In genomic region chr2:40346535-40347354, GRCh38 we compare ENCODE assay signal across 10 cellular contexts.
DNase-seq lines count a peak whose midpoint lies in the region; ATAC-seq and TF ChIP-seq lines count a peak whose summit lies in the region.
"Had no signal": no experiment of that assay in that cellular context is flagged by ENCODE, and none has a peak within 500 bp of the region (broad histone marks: within the 10 kb centered on the region; RNA-seq: fewer than 3 reads in every experiment).

No MANE protein-coding gene starts in this region.

- H3K27me3 ChIP-seq in stomach smooth muscle (ENCODE audit: control insufficient read depth in 1 of 2, insufficient read depth in 2 of 2, low read length in 2 of 2), result no peaks in the 10 kb centered on the region

- H3K9me3 ChIP-seq in stomach smooth muscle (ENCODE audit: control insufficient read depth in 2 of 2, low read length in 2 of 2), result no peaks in the 10 kb centered on the region

- intact Hi-C loops in natural killer cell (cut with micrococcal nuclease), result no loop called here

- peak overlapping the region; percentile 62 for H3K27ac ChIP-seq in stomach smooth muscle (ENCODE audit: low read length)

- no peaks in the 10 kb centered on the region for H3K4me1 Mint-ChIP-seq in natural killer cell

- no peak overlapping the region for H3K9ac ChIP-seq in stomach smooth muscle (ENCODE audit: low read length in 2 of 2)

- no peaks in the 10 kb centered on the region for H3K36me3 Mint-ChIP-seq in natural killer cell

- H3K4me1 ChIP-seq in stomach smooth muscle (ENCODE audit: control insufficient read depth, insufficient read depth, low read length), result peaks cover 18% of the 10 kb centered on the region

- H3K36me3 ChIP-seq in stomach smooth muscle (ENCODE audit: control insufficient read depth in 2 of 2, insufficient read depth in 2 of 2, low read length in 2 of 2), result no peaks in the 10 kb centered on the region

- no peak overlapping the region for H3K27ac Mint-ChIP-seq in natural killer cell

- TF ChIP-seq CTCF in fibroblast of pulmonary artery (IDR thresholded peaks at IDR 0.05; ENCODE audit: low read length, missing control alignments) (no peak), natural killer cell (IDR thresholded peaks at IDR 0.05) (no peak)

- peaks cover 0 to 7% of the 10 kb centered on the region in 2 donors for H3K9me3 Mint-ChIP-seq in natural killer cell

- no peaks in the 10 kb centered on the region for H3K27me3 Mint-ChIP-seq in natural killer cell (ENCODE audit: low read depth in 2 of 2)

- ATAC-seq in GM19025 (IDR thresholded peaks at IDR 0.05; ENCODE audit: low read depth, unreplicated experiment) (peak; percentile 70), HG03432 (IDR thresholded peaks at IDR 0.05; ENCODE audit: unreplicated experiment) (peak; percentile 77), HG02623 (IDR thresholded peaks at IDR 0.05; ENCODE audit: unreplicated experiment) (no peak), natural killer cell (no peak)

- H3K4me3 Mint-ChIP-seq in natural killer cell, result no peak overlapping the region

- H3K4me3 ChIP-seq in fibroblast of pulmonary artery (replicated peaks; ENCODE audit: low read depth, low read length), result no peak overlapping the region
- no peak overlapping the region for H3K4me3 ChIP-seq in stomach smooth muscle (ENCODE audit: low read length in 2 of 2)

- peak; percentile 33 for DNase-seq in fibroblast of pulmonary artery (ENCODE audit: low read depth)
- no peak for DNase-seq in natural killer cell
- no peak for DNase-seq in NCI-H1436 (lab: John Stamatoyannopoulos, UW)
- DNase-seq in NCI-H2227 treated with DMSO at 0.1 percent for 48 hours (lab: John Stamatoyannopoulos, UW), result no peak
- DNase-seq: activated T-cell treated with anti-CD3 and anti-CD28 coated beads, Interleukin-2, amount 50 U/mL, for 48 hours; NCI-H187 treated with DMSO at 0.1 percent for 48 hours had no signal

Comparison
In these comparisons a context has a peak if more than half of its experiments do, and no peak if none do; other contexts are left out.
1. ATAC-seq: peak in GM19025 (single experiment) and HG03432 (single experiment); none in HG02623 (single experiment) and natural killer cell (0 of 3).